ENCODE assay signal across 26 cellular contexts in the genomic region with DNA sequence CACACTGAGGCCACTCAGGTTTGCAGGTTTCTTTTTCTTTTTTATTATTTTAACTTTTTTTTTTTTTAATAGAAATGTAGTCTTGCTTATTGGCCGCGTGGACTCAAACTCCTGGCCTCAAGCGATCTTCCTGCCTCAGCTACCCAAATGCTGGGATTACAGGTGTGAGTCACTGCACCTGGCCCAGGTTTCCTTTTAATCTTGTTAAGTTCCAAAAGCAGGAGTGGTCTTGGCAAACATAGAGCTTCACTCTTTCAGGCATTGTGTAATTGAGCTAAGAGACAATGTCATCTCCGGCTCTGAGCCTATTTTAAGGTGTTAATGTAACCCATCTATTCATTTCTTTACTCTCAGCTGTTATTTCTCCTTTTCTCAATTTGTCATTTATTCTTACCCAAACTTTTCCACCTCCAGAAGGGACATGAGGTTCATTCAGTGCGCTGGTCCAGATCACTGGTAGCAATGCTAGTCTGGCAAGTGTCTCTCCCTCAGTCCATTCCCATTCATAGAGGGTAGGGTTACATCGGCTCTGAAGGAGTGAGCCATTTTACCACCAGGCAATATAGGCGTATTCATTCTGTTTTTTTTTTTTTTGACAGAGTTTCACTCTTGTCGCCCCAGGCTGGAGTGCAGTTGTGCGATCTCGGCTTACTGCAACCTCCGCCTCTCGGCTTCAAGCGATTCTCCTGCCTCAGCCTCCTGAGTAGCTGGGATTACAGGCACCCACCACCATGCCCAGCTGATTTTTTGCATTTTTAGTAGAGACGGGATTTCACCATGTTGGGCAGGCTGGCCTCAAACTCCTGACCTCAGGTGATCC. TPM values are rescaled to one million over a fixed set of nuclear protein-coding genes. Genes with fewer than 3 reads are reported as not detected.
DNase-seq lines count a peak whose midpoint lies in the region; ATAC-seq and TF ChIP-seq lines count a peak whose summit lies in the region.
"Had no signal": no experiment of that assay in that cellular context is flagged by ENCODE, and none has a peak within 500 bp of the region (broad histone marks: within the 10 kb centered on the region; RNA-seq: fewer than 3 reads in every experiment).

No MANE protein-coding gene starts in this region.

- H3K27me3 ChIP-seq in foreskin keratinocyte = no peaks in the 10 kb centered on the region
- H3K27me3 ChIP-seq: body of pancreas had no signal

- peak overlapping the region; percentile 58 for H3K27ac ChIP-seq in foreskin keratinocyte
- H3K27ac ChIP-seq: body of pancreas, HL-60, SJCRH30 had no signal

- peaks cover 13% of the 10 kb centered on the region for H3K4me1 ChIP-seq in foreskin keratinocyte
- H3K4me1 ChIP-seq: body of pancreas had no signal

- no peak for TF ChIP-seq CTCF in foreskin keratinocyte (conservative IDR thresholded peaks at IDR 0.05)

- ATAC-seq in foreskin keratinocyte = peak; percentile 79
- ATAC-seq: body of pancreas; HCT116; natural killer cell; stimulated activated effector memory CD8-positive, alpha-beta T cell treated with anti-CD3 and anti-CD28 coated beads, Interleukin-12 subunit alpha, Interleukin-12 subunit beta, amount 100 ng/mL, for 72 hours had no signal

- DNase-seq in COR-L47 (lab: John Stamatoyannopoulos, UW) = peak; percentile 100
- peak; percentile 46 for DNase-seq in HPDE6-E6E7 (ENCODE audit: extremely low spot score)
- DNase-seq in SW480 (ENCODE audit: low spot score) = peak; percentile 21
- DNase-seq in foreskin keratinocyte = peak; percentile 79 to 90
- no peak for DNase-seq in ureter (ENCODE audit: low spot score)
- no peak for DNase-seq in AG08396 (ENCODE audit: low spot score)
- DNase-seq in amygdala (lab: John Stamatoyannopoulos, UW) = no peak
- DNase-seq: activated CD4-positive, alpha-beta T cell treated with anti-CD3 and anti-CD28 coated beads for 1 hour; activated gamma-delta T cell; body of pancreas; C1 segment of cervical spinal cord; Calu3; DND-41; hypothalamus; IMR-90; midbrain; natural killer cell; NCI-H1417 treated with DMSO at 0.1 percent for 48 hours; NCI-H2171 treated with DMSO at 0.1 percent for 48 hours; NCI-H748 treated with DMSO at 0.1 percent for 48 hours; stimulated activated CD4-positive, alpha-beta T cell treated with anti-CD3 and anti-CD28 coated beads, Interleukin-2, amount 100 ng/mL, for 48 hours; substantia nigra had no signal

RNA-seq across cellular contexts. Expression of a gene that starts 11.3 kb away (rescaled TPM):
- total RNA-seq in foreskin keratinocyte (55.1 and 62.0 TPM in 2 replicates), ureter (28.5 TPM)
- 47.6 and 49.8 TPM in 2 replicates for polyA plus RNA-seq in foreskin keratinocyte

RNA-seq across cellular contexts. Expression of a gene that starts 42.0 kb away (rescaled TPM):
- total RNA-seq in foreskin keratinocyte (5.6 and 6.1 TPM in 2 replicates), ureter (84.3 TPM)
- polyA plus RNA-seq in foreskin keratinocyte = 3.3 TPM in 2 replicates

Comparison
In these comparisons a context has a peak if more than half of its experiments do, and no peak if none do; other contexts are left out.
1. DNase-seq: peak in COR-L47 (single experiment), HPDE6-E6E7 (single experiment), SW480 (single experiment) and foreskin keratinocyte (2 of 2); none in ureter (single experiment), AG08396 (single experiment) and amygdala (0 of 56).
2. RNA of a gene that starts 42.0 kb away (total RNA-seq): 84.3 TPM in ureter (single experiment); 5.6 to 6.1 TPM in foreskin keratinocyte; every median in the first group is over 10 times any median in the second.